ENCODE assay signal across 25 cellular contexts in genomic region chr20:38610521-38610920, GRCh38. TPM values are rescaled to one million over a fixed set of nuclear protein-coding genes. Genes with fewer than 3 reads are reported as not detected.
DNase-seq lines count a peak whose midpoint lies in the region; ATAC-seq, FAIRE-seq and TF ChIP-seq lines count a peak whose summit lies in the region.
"Had no signal": no experiment of that assay in that cellular context is flagged by ENCODE, and none has a peak within 500 bp of the region (broad histone marks: within the 10 kb centered on the region; RNA-seq: fewer than 3 reads in every experiment).

No MANE protein-coding gene starts in this region.

- H3K36me3 ChIP-seq in adipocyte (ENCODE audit: control insufficient read depth, insufficient read depth, low read length, severe bottlenecking) (no peaks in the 10 kb centered on the region), BE2C (no peaks in the 10 kb centered on the region)
- H3K36me3 ChIP-seq: pancreas, SJSA1, uterus had no signal

- H3K27ac ChIP-seq in A549: peak overlapping the region in 1 of 2 experiments; percentile 18; a peak in 3 of 6 replicates
- H3K27ac ChIP-seq: body of pancreas, pancreas, SJSA1, uterus had no signal

- CTCF ChIA-PET in A549 (lab: Yijun Ruan, JAX): interaction anchor here (0.7 to 2.4 kb wide), 4 partner anchors 12 to 180 kb away, joined by 3 to 9 read pairs (median 4); no protein-coding TSS in a partner anchor

- 0 out of 3 replicates have a peak overlapping the region, but pooled peaks have one; percentile 27 for H3K4me2 ChIP-seq in A549

- no peak overlapping the region for H3K9ac ChIP-seq in adipocyte (ENCODE audit: low read length)

- no peak overlapping the region for H3K4me3 ChIP-seq in A549
- H3K4me3 ChIP-seq in adipocyte (ENCODE audit: low read length): no peak overlapping the region
- no peak overlapping the region for H3K4me3 ChIP-seq in BE2C (ENCODE audit: low read depth, low read length)
- H3K4me3 ChIP-seq: body of pancreas, pancreas, SJSA1, uterus had no signal

- no peak for DNase-seq in A549 (ENCODE audit: low read depth in 1 of 2, low spot score in 1 of 2)
- DNase-seq in HPDE6-E6E7 (ENCODE audit: extremely low spot score): peak; percentile 80
- peak; percentile 13 for DNase-seq in adipocyte (ENCODE audit: low read depth)
- DNase-seq in glomerular visceral epithelial cell (ENCODE audit: extremely low spot score): peak; percentile 67
- no peak for DNase-seq in D341Med (ENCODE audit: low spot score)
- DNase-seq in activated T-cell treated with anti-CD3 and anti-CD28 coated beads, Interleukin-2, amount 50 U/mL, for 48 hours: no peak
- DNase-seq in activated T-cell treated with anti-CD3 and anti-CD28 coated beads, Interleukin-2, amount 50 U/mL, for 1 hour: no peak
- no peak for DNase-seq in BE2C
- DNase-seq: activated CD4-positive, alpha-beta T cell treated with anti-CD3 and anti-CD28 coated beads, Interleukin-2, amount 10 ng/mL, durations not matched to agents 24 days and 14 days; activated CD8-positive, alpha-beta memory T cell treated with anti-CD3 and anti-CD28 coated beads, Interleukin-2, amount 10 ng/mL, durations not matched to agents 7 days and 5 days; activated naive CD8-positive, alpha-beta T cell treated with anti-CD3 and anti-CD28 coated beads for 36 hours; body of pancreas; C1 segment of cervical spinal cord; H9; midbrain; NCI-H1048; NCI-H2029 treated with DMSO at 0.1 percent for 48 hours; NCI-H345; pancreas; uterus had no signal

- WGBS in A549 (ENCODE audit: missing lambda C conversion rate): 30% methylated on average over 5 of the region's 5 CpGs

- peak in 1 of 2 experiments; percentile 68; a peak in 2 of 6 replicates for ATAC-seq in A549
- ATAC-seq: activated CD8-positive, alpha-beta memory T cell treated with anti-CD3 and anti-CD28 coated beads, Interleukin-2, amount 10 ng/mL, durations not matched to agents 7 days and 5 days; body of pancreas; left lobe of liver; pancreas; sciatic nerve had no signal

- POLR2A ChIA-PET in A549 (lab: Yijun Ruan, JAX): no interaction called here

- H3K27me3 ChIP-seq in adipocyte (replicated peaks; ENCODE audit: control insufficient read depth, insufficient read depth, low read length) (peaks cover 49% of the 10 kb centered on the region), BE2C (no peaks in the 10 kb centered on the region)
- H3K27me3 ChIP-seq: body of pancreas, pancreas, uterus had no signal

- H3K9me3 ChIP-seq in A549 (no peaks in the 10 kb centered on the region), adipocyte (ENCODE audit: control insufficient read depth, low read length) (no peaks in the 10 kb centered on the region), BE2C (no peaks in the 10 kb centered on the region)
- H3K9me3 ChIP-seq: body of pancreas, pancreas, SJSA1, uterus had no signal

- TF ChIP-seq CTCF in A549 (IDR thresholded peaks at IDR 0.05) (no peak), BE2C (IDR thresholded peaks at IDR 0.05; ENCODE audit: low read depth, low read length) (no peak)

- peaks cover 17% of the 10 kb centered on the region for H3K4me1 ChIP-seq in A549
- no peaks in the 10 kb centered on the region for H3K4me1 ChIP-seq in adipocyte (ENCODE audit: control insufficient read depth, insufficient read depth, low read length)
- H3K4me1 ChIP-seq in BE2C: no peaks in the 10 kb centered on the region
- H3K4me1 ChIP-seq: body of pancreas, pancreas, SJSA1, uterus had no signal

- no peak for TF ChIP-seq EP300 in A549 (IDR thresholded peaks at IDR 0.05)

- FAIRE-seq in A549 (lab: Jason Lieb, UNC): no peak
- FAIRE-seq: colon, G401.6, pancreas had no signal

- TF ChIP-seq POLR2A in A549 (IDR thresholded peaks at IDR 0.05; ENCODE audit: low read length): no peak

- TF ChIP-seq RAD21 in A549 (conservative IDR thresholded peaks at IDR 0.05 in 1 of 2, IDR thresholded peaks at IDR 0.05 in 1 of 2): no peak

TF ChIP-seq in A549, 52 proteins besides CTCF, POLR2A, EP300 and RAD21:
- TF ChIP-seq MYC (IDR thresholded peaks at IDR 0.05; ENCODE audit: borderline replicate concordance, low read length): no peak
- no peak for TF ChIP-seq EHF (CRISPR knock-in tag; IDR thresholded peaks at IDR 0.05)
- no peak for TF ChIP-seq ATOH8 (CRISPR knock-in tag; IDR thresholded peaks at IDR 0.05; ENCODE audit: low read depth)
- no peak for TF ChIP-seq GATA3 (IDR thresholded peaks at IDR 0.05; ENCODE audit: borderline replicate concordance)
- TF ChIP-seq NPAS2 (CRISPR knock-in tag; IDR thresholded peaks at IDR 0.05; ENCODE audit: borderline replicate concordance): no peak
- TF ChIP-seq ZNF302 (CRISPR knock-in tag; IDR thresholded peaks at IDR 0.05): no peak
- TF ChIP-seq SREBF2 (IDR thresholded peaks at IDR 0.05): no peak
- TF ChIP-seq MAFK (IDR thresholded peaks at IDR 0.05; ENCODE audit: partially characterized antibody): peak; percentile 69

RNA-seq across cellular contexts. Expression of gene ARHGAP40, which starts 8.9 kb away (rescaled TPM):
- polyA plus RNA-seq in A549 (2011; rRNA removed): not detected in 2 replicates
- not detected in 2 replicates for polyA plus RNA-seq in A549 (2012; cell fraction: cytosol; rRNA removed)
- polyA plus RNA-seq in A549 (2012; cell fraction: nucleus; rRNA removed): 0.02 TPM in 1 of 2 replicates, not detected in the other
- polyA plus RNA-seq in A549 (2017; fragmentation: RNase III; extraction: RNeasy Plus Mini Kit Qiagen cat#74134 plus additional on column Dnase treatment): not detected in 3 replicates
- not detected in 2 replicates for polyA minus RNA-seq in A549 (2011; rRNA and poly(A)+ RNA removed)
- 0.46 TPM for polyA plus RNA-seq in BE2C (2012; ENCODE audit: insufficient read depth, insufficient read length, low read depth)

RNA-seq across cellular contexts. Expression of gene ADIG, which starts 29.5 kb away (rescaled TPM):
- polyA plus RNA-seq in A549 (2011; rRNA removed) (not detected in 2 replicates), A549 (2017; fragmentation: RNase III; extraction: RNeasy Plus Mini Kit Qiagen cat#74134 plus additional on column Dnase treatment) (not detected in 3 replicates)
- polyA plus RNA-seq in A549 (2012; cell fraction: cytosol; rRNA removed): not detected in 2 replicates
- not detected in 2 replicates for polyA plus RNA-seq in A549 (2012; cell fraction: nucleus; rRNA removed)
- 0.70 TPM in 1 of 2 replicates, not detected in the other for polyA minus RNA-seq in A549 (2011; rRNA and poly(A)+ RNA removed)
- not detected for polyA plus RNA-seq in BE2C (2012; ENCODE audit: insufficient read depth, insufficient read length, low read depth)
- polyA plus RNA-seq: pancreas had no signal

Comparison
In these comparisons a context has a peak if more than half of its experiments do, and no peak if none do; other contexts are left out.
1. DNase-seq: peak in HPDE6-E6E7 (single experiment), adipocyte (single experiment) and glomerular visceral epithelial cell (single experiment); none in A549 (0 of 2), D341Med (single experiment), activated T-cell treated with anti-CD3 and anti-CD28 coated beads, Interleukin-2, amount 50 U/mL, for 48 hours (0 of 2), activated T-cell treated with anti-CD3 and anti-CD28 coated beads, Interleukin-2, amount 50 U/mL, for 1 hour (single experiment) and BE2C (single experiment).